In genomic region chr7:138697535-138698182, GRCh38 we compare ENCODE assay signal across 12 cellular contexts. TPM values are rescaled to one million over a fixed set of nuclear protein-coding genes. Genes with fewer than 3 reads are reported as not detected.
"Had no signal": no experiment of that assay in that cellular context is flagged by ENCODE, and none has a peak within 500 bp of the region (broad histone marks: within the 10 kb centered on the region; RNA-seq: fewer than 3 reads in every experiment).

No MANE protein-coding gene starts in this region.

- FAIRE-seq: H1, H54 had no signal

- H3K4me3 Mint-ChIP-seq: GM23338, H9, HFFc6 had no signal

- H3K4me1 Mint-ChIP-seq: GM23338 had no signal

- H3K4me2 ChIP-seq: GM23338 had no signal

- H3K4me3 ChIP-seq: GM23248, GM23338, HAP-1 had no signal

- H3K9me3 Mint-ChIP-seq: GM23338, H9, HFFc6 had no signal

- H3K27ac Mint-ChIP-seq: GM23338, H9, HFFc6 had no signal

- H3K9ac ChIP-seq: GM23248 had no signal

- H2AFZ ChIP-seq: GM23248 had no signal

- ATAC-seq: GM23338, HCT116 had no signal

- H3K9me3 ChIP-seq: HAP-1 had no signal

- H3K4me1 ChIP-seq: HAP-1 had no signal

- H3K36me3 ChIP-seq: HAP-1 had no signal

- H3K27ac ChIP-seq: GM23248 had no signal

- DNase-seq: GM23248, GOT3, H7, H9, HCEC 1CT, HFFc6 had no signal

RNA-seq across cellular contexts. Expression of gene SVOPL, which starts 3.5 kb away (rescaled TPM):
- total RNA-seq: GM23248, H4, HFFc6 had no signal
- polyA plus RNA-seq: GM23248 had no signal
